In genomic region chr12:92650228-92650822, GRCh38 we compare ENCODE assay signal across 13 cellular contexts. TPM values are rescaled to one million over a fixed set of nuclear protein-coding genes. Genes with fewer than 3 reads are reported as not detected.
A peak's percentile ranks its signal among the peaks of the same experiment; 100 is the strongest.
DNase-seq lines count a peak whose midpoint lies in the region; ATAC-seq, FAIRE-seq and TF ChIP-seq lines count a peak whose summit lies in the region.
"Had no signal": no experiment of that assay in that cellular context is flagged by ENCODE, and none has a peak within 500 bp of the region (broad histone marks: within the 10 kb centered on the region; RNA-seq: fewer than 3 reads in every experiment).

No MANE protein-coding gene starts in this region.

- intact Hi-C loops in Right ventricle myocardium superior (cut with DNase I): loop anchor here (5.0 kb wide), 1 partner anchor 1288 kb away; no protein-coding TSS in a partner anchor
- intact Hi-C loops in pancreas (cut with DNase I): no loop called here

- H3K9me3 Mint-ChIP-seq in HFFc6: no peaks in the 10 kb centered on the region
- no peaks in the 10 kb centered on the region for H3K9me3 Mint-ChIP-seq in nephron progenitor cell

- no peak for DNase-seq in HFFc6
- no peak for DNase-seq in T-helper 17 cell
- no peak for DNase-seq in nephron progenitor cell
- no peak for DNase-seq in Right ventricle myocardium superior
- DNase-seq in pancreas: no peak
- no peak for DNase-seq in DMS79 treated with DMSO at 0.1 percent for 48 hours (lab: John Stamatoyannopoulos, UW)
- no peak for DNase-seq in SW480 (ENCODE audit: low spot score)
- DNase-seq: GOT3, kidney had no signal

- H3K4me1 Mint-ChIP-seq in HFFc6 (ENCODE audit: low read depth): peaks cover 19% of the 10 kb centered on the region
- H3K4me1 Mint-ChIP-seq in T-helper 17 cell: peaks cover 6% of the 10 kb centered on the region
- peaks cover 12% of the 10 kb centered on the region for H3K4me1 Mint-ChIP-seq in nephron progenitor cell

- H3K9me3 ChIP-seq in T-helper 17 cell (ENCODE audit: control insufficient read depth, low read length, poor library complexity, severe bottlenecking): no peaks in the 10 kb centered on the region
- no peaks in the 10 kb centered on the region for H3K9me3 ChIP-seq in pancreas
- H3K9me3 ChIP-seq: right lobe of liver, stomach had no signal

- no peak for FAIRE-seq in pancreas (lab: Jason Lieb, UNC)

- H3K27ac ChIP-seq in pancreas: no peak overlapping the region
- H3K27ac ChIP-seq: right lobe of liver, stomach, WERI-Rb-1 had no signal

- H3K36me3 ChIP-seq in pancreas: no peaks in the 10 kb centered on the region
- H3K36me3 ChIP-seq: right lobe of liver, stomach, WERI-Rb-1 had no signal

- H3K36me3 Mint-ChIP-seq in HFFc6 (ENCODE audit: low read depth): no peaks in the 10 kb centered on the region
- peaks cover 2% of the 10 kb centered on the region for H3K36me3 Mint-ChIP-seq in T-helper 17 cell (ENCODE audit: low read depth)
- no peaks in the 10 kb centered on the region for H3K36me3 Mint-ChIP-seq in nephron progenitor cell (ENCODE audit: low read depth)

- H3K4me1 ChIP-seq in pancreas: no peaks in the 10 kb centered on the region
- H3K4me1 ChIP-seq: right lobe of liver had no signal

- peak; percentile 22 for ATAC-seq in GM18517 (IDR thresholded peaks at IDR 0.05; ENCODE audit: unreplicated experiment)
- no peak for ATAC-seq in T-helper 17 cell
- ATAC-seq in Right ventricle myocardium superior (ENCODE audit: poor library complexity): no peak
- no peak for ATAC-seq in pancreas

- H3K27me3 Mint-ChIP-seq in HFFc6 (ENCODE audit: insufficient read depth) (peaks cover 5% of the 10 kb centered on the region; the same call in 1 of the 2 replicates), T-helper 17 cell (peaks cover 6% of the 10 kb centered on the region), nephron progenitor cell (ENCODE audit: low read depth, poor library complexity) (peaks cover 3% of the 10 kb centered on the region)

- no peaks in the 10 kb centered on the region for H3K27me3 ChIP-seq in pancreas
- H3K27me3 ChIP-seq: right lobe of liver, stomach had no signal

- H3K27ac Mint-ChIP-seq in HFFc6: no peak overlapping the region
- H3K27ac Mint-ChIP-seq in T-helper 17 cell: peak overlapping the region; percentile 91
- H3K27ac Mint-ChIP-seq in nephron progenitor cell: no peak overlapping the region

- no peak overlapping the region for H3K4me3 ChIP-seq in pancreas
- H3K4me3 ChIP-seq: right lobe of liver, stomach had no signal

- WGBS in pancreas, 2 donors: 36 to 48% methylated on average over 7 of the region's 7 CpGs

- TF ChIP-seq CTCF in HFFc6 (IDR thresholded peaks at IDR 0.05) (peak; percentile 39), nephron progenitor cell (IDR thresholded peaks at IDR 0.05) (peak; percentile 39), pancreas (IDR thresholded peaks at IDR 0.05) (peak in 1 of 4 donors; percentile 8)

- H3K4me3 Mint-ChIP-seq in HFFc6 (peak overlapping the region; percentile 55; the same call in 1 of the 2 replicates), T-helper 17 cell (no peak overlapping the region), nephron progenitor cell (no peak overlapping the region)

RNA-seq across cellular contexts. Expression of gene PLEKHG7, which starts 52.5 kb away (rescaled TPM):
- under 1 TPM in 1 of 6 experiments, not detected in 5; 0.06 TPM for total RNA-seq in HFFc6 (2021; fragmentation: NEBNext Ultra II Directional; extraction: Animal tissue kit (Norgen Biotek cat#: 25700))
- total RNA-seq in T-helper 17 cell (under 1 TPM in 1 of 2 donors, not detected in 1; 0.60 TPM), Right ventricle myocardium superior (not detected), pancreas (under 1 TPM; 0.13 to 0.92 (median 0.60) TPM)
- polyA plus RNA-seq in pancreas: under 1 TPM; 0.42 to 0.73 TPM
